Comparison of ENCODE assay signal across 13 cellular contexts in genomic region chr20:38583306-38583705, GRCh38. TPM values are rescaled to one million over a fixed set of nuclear protein-coding genes. Genes with fewer than 3 reads are reported as not detected.
"Had no signal": no experiment of that assay in that cellular context is flagged by ENCODE, and none has a peak within 500 bp of the region (broad histone marks: within the 10 kb centered on the region; RNA-seq: fewer than 3 reads in every experiment).

No MANE protein-coding gene starts in this region.

- H3K4me1 ChIP-seq: HAP-1 had no signal

- H2AFZ ChIP-seq: GM23248 had no signal

- H3K4me3 ChIP-seq: GM23248, HAP-1 had no signal

- ATAC-seq: HCT116 had no signal

- H3K9ac ChIP-seq: GM23248, KMS-11 had no signal

- H3K4me2 ChIP-seq: KMS-11 had no signal

- DNase-seq: GM23248, GOT3, H7, Karpas-422, KBM-7 had no signal

- H3K27ac ChIP-seq: GM23248, HL-60, KMS-11 had no signal

- H3K9me3 ChIP-seq: HAP-1 had no signal

- H3K36me3 ChIP-seq: HAP-1 had no signal

RNA-seq across cellular contexts. Expression of gene ADIG, which starts 2.3 kb away (rescaled TPM):
- total RNA-seq: GM23248, H4, H7, HT1080, LHCN-M2 had no signal
- polyA plus RNA-seq: GM23248, IgD-negative memory B cell had no signal

RNA-seq across cellular contexts. Expression of gene ARHGAP40, which starts 18.3 kb away (rescaled TPM):
- total RNA-seq: GM23248, H4, LHCN-M2 had no signal
- polyA plus RNA-seq: GM23248, IgD-negative memory B cell had no signal
